9 cellular contexts compared by ENCODE assay signal in genomic region chr19:5090780-5091575, GRCh38.
DNase-seq lines count a peak whose midpoint lies in the region; ATAC-seq and TF ChIP-seq lines count a peak whose summit lies in the region.
"Had no signal": no experiment of that assay in that cellular context is flagged by ENCODE, and none has a peak within 500 bp of the region (broad histone marks: within the 10 kb centered on the region; RNA-seq: fewer than 3 reads in every experiment).

No MANE protein-coding gene starts in this region.

- H3K4me2 ChIP-seq in BLaER1 treated with 17β-estradiol and CSF1 and Interleukin-3, amounts not matched to agents 10 nM and 100 nM = peak overlapping the region; percentile 43 to 87 (median 80)
- H3K4me2 ChIP-seq in osteoblast (ENCODE audit: insufficient read depth, low read length) = peak overlapping the region; percentile 27

- no peaks in the 10 kb centered on the region for H3K27me3 ChIP-seq in BLaER1 treated with 17β-estradiol and CSF1 and Interleukin-3, amounts not matched to agents 10 nM and 100 nM
- no peaks in the 10 kb centered on the region for H3K27me3 ChIP-seq in esophagus squamous epithelium
- no peaks in the 10 kb centered on the region for H3K27me3 ChIP-seq in osteoblast (ENCODE audit: insufficient read depth, low read length)
- H3K27me3 ChIP-seq: Peyer's patch had no signal

- H2AFZ ChIP-seq in osteoblast (ENCODE audit: low read length) = no peak overlapping the region

- in situ Hi-C loops in GM13977 (cut with MboI; ENCODE audit: low pct_unique_long_range_greater_than_20kb, low sequenced_read_pairs, unreplicated experiment) = no loop called here

- peaks cover 16 to 81% (median 40%) of the 10 kb centered on the region in 11 experiments; a peak in 20 of 22 replicates for H3K36me3 ChIP-seq in BLaER1 treated with 17β-estradiol and CSF1 and Interleukin-3, amounts not matched to agents 10 nM and 100 nM
- H3K36me3 ChIP-seq in esophagus squamous epithelium (peaks cover 7 to 85% (median 24%) of the 10 kb centered on the region in 3 donors), osteoblast (ENCODE audit: insufficient read depth, low read length) (peaks cover 16% of the 10 kb centered on the region)

- no peaks in the 10 kb centered on the region for H3K79me2 ChIP-seq in osteoblast (ENCODE audit: insufficient read depth, low read length)

- H3K9me3 ChIP-seq in BLaER1 treated with 17β-estradiol and CSF1 and Interleukin-3, amounts not matched to agents 10 nM and 100 nM (replicated peaks in 1 of 11) = peaks cover 0 to 8% (median 2%) of the 10 kb centered on the region in 11 experiments; a peak in 9 of 22 replicates
- H3K9me3 ChIP-seq in esophagus squamous epithelium = no peaks in the 10 kb centered on the region
- H3K9me3 ChIP-seq in osteoblast (ENCODE audit: low read depth, low read length) = no peaks in the 10 kb centered on the region
- H3K9me3 ChIP-seq: Peyer's patch had no signal

- DNase-seq in NCI-H2171 (lab: John Stamatoyannopoulos, UW) (peak; percentile 80), esophagus squamous epithelium (lab: John Stamatoyannopoulos, UW) (no peak), osteoblast (ENCODE audit: insufficient read length, low spot score, missing footprints) (peak; percentile 97), NCI-H748 treated with DMSO at 0.1 percent for 48 hours (lab: John Stamatoyannopoulos, UW) (no peak), NCI-H1105 treated with DMSO at 0.1 percent for 48 hours (lab: John Stamatoyannopoulos, UW) (no peak), GM13977 (ENCODE audit: low spot score) (no peak)
- DNase-seq: Peyer's patch had no signal

- H3K4me3 ChIP-seq in BLaER1 treated with 17β-estradiol and CSF1 and Interleukin-3, amounts not matched to agents 10 nM and 100 nM = no peak overlapping the region
- H3K4me3 ChIP-seq in esophagus squamous epithelium (peak overlapping the region in 1 of 4 donors; percentile 23), osteoblast (ENCODE audit: insufficient read depth, low read length) (no peak overlapping the region)
- H3K4me3 ChIP-seq: Peyer's patch had no signal

- no peak for ATAC-seq in HG03025 (IDR thresholded peaks at IDR 0.05; ENCODE audit: low FRiP score, unreplicated experiment)

- intact Hi-C loops in esophagus squamous epithelium (cut with DNase I) = no loop called here

- WGBS in esophagus squamous epithelium, 2 donors = 64% methylated on average over 15 of the region's 29 CpGs; no CpG with 5 or more reads in 1 of the 2 donors

- H3K27ac ChIP-seq in BLaER1 treated with 17β-estradiol and CSF1 and Interleukin-3, amounts not matched to agents 10 nM and 100 nM = peak overlapping the region in 7 of 11 experiments; percentile 7 to 60 (median 41); a peak in 12 of 22 replicates
- peak overlapping the region in 3 of 4 donors; percentile 54 to 74 (median 66) for H3K27ac ChIP-seq in esophagus squamous epithelium
- H3K27ac ChIP-seq in osteoblast (ENCODE audit: low read depth, low read length) = peak overlapping the region; percentile 14

- no peak for TF ChIP-seq POLR2A in esophagus squamous epithelium (IDR thresholded peaks at IDR 0.05)

- peaks cover 70 to 96% (median 88%) of the 10 kb centered on the region in 11 experiments for H4K20me1 ChIP-seq in BLaER1 treated with 17β-estradiol and CSF1 and Interleukin-3, amounts not matched to agents 10 nM and 100 nM
- H4K20me1 ChIP-seq in osteoblast (ENCODE audit: insufficient read depth, low read length) = peaks cover 12% of the 10 kb centered on the region

- peaks cover 16 to 66% (median 46%) of the 10 kb centered on the region in 10 experiments for H3K4me1 ChIP-seq in BLaER1 treated with 17β-estradiol and CSF1 and Interleukin-3, amounts not matched to agents 10 nM and 100 nM
- H3K4me1 ChIP-seq in esophagus squamous epithelium (peaks cover 0 to 20% (median 7%) of the 10 kb centered on the region in 3 donors), osteoblast (ENCODE audit: insufficient read depth, low read length) (peaks cover 10% of the 10 kb centered on the region)

- no peak for TF ChIP-seq CTCF in esophagus squamous epithelium (IDR thresholded peaks at IDR 0.05)
- TF ChIP-seq CTCF in osteoblast (IDR thresholded peaks at IDR 0.05; ENCODE audit: extremely low read depth, low read depth, low read length) = no peak
- no peak for TF ChIP-seq CTCF in GM13977 (IDR thresholded peaks at IDR 0.05; ENCODE audit: extremely low read depth, insufficient read depth, missing control alignments)

- H3K9ac ChIP-seq in BLaER1 treated with 17β-estradiol and CSF1 and Interleukin-3, amounts not matched to agents 10 nM and 100 nM = peak overlapping the region in 8 of 11 experiments; percentile 15 to 60 (median 44); a peak in 13 of 22 replicates

Comparison
In these comparisons a context has a peak if more than half of its experiments do, and no peak if none do; other contexts are left out.
1. H3K27ac ChIP-seq: peak in every context shown above with its lines; median percentile 66 in esophagus squamous epithelium; 41 in BLaER1 treated with 17β-estradiol and CSF1 and Interleukin-3, amounts not matched to agents 10 nM and 100 nM; 14 in osteoblast.
2. DNase-seq: peak in NCI-H2171 (single experiment) and osteoblast (single experiment); none in esophagus squamous epithelium (single experiment), NCI-H748 treated with DMSO at 0.1 percent for 48 hours (single experiment), NCI-H1105 treated with DMSO at 0.1 percent for 48 hours (single experiment) and GM13977 (single experiment).